ENCODE assay signal across 20 cellular contexts in the genomic region with DNA sequence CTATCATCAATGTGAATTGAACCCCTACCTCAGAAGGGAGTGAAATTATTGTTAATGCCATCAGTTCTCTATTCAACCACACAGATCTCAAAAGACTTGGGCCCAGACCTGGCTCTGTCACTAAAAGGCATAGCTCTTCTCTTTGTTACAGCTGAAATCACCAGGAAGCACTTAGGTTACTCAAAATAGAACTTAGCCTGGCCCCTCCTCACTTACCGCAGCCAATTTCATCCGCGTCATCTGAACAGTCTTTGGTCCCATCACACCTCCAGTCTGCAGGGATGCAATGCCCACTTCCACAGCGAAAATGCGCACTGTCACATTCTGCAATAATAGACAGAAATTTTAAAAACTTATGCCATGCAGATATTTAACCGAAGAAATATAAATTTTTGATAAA. TPM values are rescaled to one million over a fixed set of nuclear protein-coding genes. Genes with fewer than 3 reads are reported as not detected.
"Had no signal": no experiment of that assay in that cellular context is flagged by ENCODE, and none has a peak within 500 bp of the region (broad histone marks: within the 10 kb centered on the region; RNA-seq: fewer than 3 reads in every experiment).

No MANE protein-coding gene starts in this region.

- H3K9me3 Mint-ChIP-seq: T-cell had no signal

- DNase-seq: Kasumi-1, KBM-7, MM.1S, NCI-H1092 treated with DMSO at 0.1 percent for 48 hours, NCI-H1436, NCI-H1930, NCI-H2081, NCI-H2107, NCI-H2171 treated with DMSO at 0.1 percent for 48 hours, NCI-H345, NCI-H446 treated with DMSO at 0.1 percent for 48 hours, NCI-H510A treated with DMSO at 0.1 percent for 48 hours, NCI-H526, NCI-H774, SHP77, SK-N-SH, SW 1271, T-cell had no signal

- H3K4me3 Mint-ChIP-seq: T-cell had no signal

- H3K27ac Mint-ChIP-seq: T-cell had no signal

- H3K36me3 Mint-ChIP-seq: T-cell had no signal

- H3K4me1 Mint-ChIP-seq: T-cell had no signal

RNA-seq across cellular contexts. Expression of a gene that starts 41.8 kb away (rescaled TPM):
- total RNA-seq: HT-29, M059J had no signal
